Comparison of ENCODE assay signal across 12 cellular contexts in genomic region chr7:117066668-117067067, GRCh38.
DNase-seq lines count a peak whose midpoint lies in the region; ATAC-seq and TF ChIP-seq lines count a peak whose summit lies in the region.
"Had no signal": no experiment of that assay in that cellular context is flagged by ENCODE, and none has a peak within 500 bp of the region (broad histone marks: within the 10 kb centered on the region; RNA-seq: fewer than 3 reads in every experiment).

No MANE protein-coding gene starts in this region.

- ATAC-seq in GM19452 (IDR thresholded peaks at IDR 0.05; ENCODE audit: unreplicated experiment): peak; percentile 49
- peak; percentile 70 for ATAC-seq in HG03378 (IDR thresholded peaks at IDR 0.05; ENCODE audit: unreplicated experiment)
- ATAC-seq in activated CD4-positive, CD25-positive, alpha-beta regulatory T cell treated with anti-CD3 and anti-CD28 coated beads, Interleukin-2, amount 50 U/mL, for 24 hours: no peak
- no peak for ATAC-seq in omental fat pad (ENCODE audit: low FRiP score)
- ATAC-seq in GM21825 (IDR thresholded peaks at IDR 0.05; ENCODE audit: unreplicated experiment): no peak

- H3K36me3 ChIP-seq in BLaER1 (no peaks in the 10 kb centered on the region), uterus (no peaks in the 10 kb centered on the region)
- H3K36me3 ChIP-seq: HAP-1, MG63 had no signal

- no peak overlapping the region for H3K27ac ChIP-seq in BLaER1
- no peak overlapping the region for H3K27ac ChIP-seq in uterus

- no peak overlapping the region for H3K9ac ChIP-seq in BLaER1

- H3K4me3 ChIP-seq in BLaER1 (no peak overlapping the region), uterus (no peak overlapping the region)
- H3K4me3 ChIP-seq: HAP-1, MG63 had no signal

- no peak for TF ChIP-seq POLR2A in uterus (IDR thresholded peaks at IDR 0.05)

- peak; percentile 83 for DNase-seq in SKM-1 treated with dmso at 0.1 percent for 144 hours (lab: John Stamatoyannopoulos, UW; ENCODE audit: unreplicated experiment)
- DNase-seq in omental fat pad (ENCODE audit: low spot score): no peak
- no peak for DNase-seq in uterus
- DNase-seq: activated T-cell treated with anti-CD3 and anti-CD28 coated beads, Interleukin-2, amount 50 U/mL, for 48 hours; effector memory CD4-positive, alpha-beta T cell; MG63 had no signal

- no peak for TF ChIP-seq CTCF in omental fat pad (IDR thresholded peaks at IDR 0.05)
- TF ChIP-seq CTCF in uterus (IDR thresholded peaks at IDR 0.05): no peak

- no peaks in the 10 kb centered on the region for H3K27me3 ChIP-seq in BLaER1
- H3K27me3 ChIP-seq in uterus: no peaks in the 10 kb centered on the region
- H3K27me3 ChIP-seq: MG63 had no signal

- intact Hi-C loops in uterus (cut with DNase I; ENCODE audit: low total_unique reads): no loop called here

- H3K4me1 ChIP-seq in BLaER1 (peaks cover 7% of the 10 kb centered on the region), uterus (peaks cover 0 to 6% of the 10 kb centered on the region in 2 donors)
- H3K4me1 ChIP-seq: HAP-1 had no signal

- H3K9me3 ChIP-seq in BLaER1 (0 out of 2 replicates have a peak, but pooled peaks cover 8% of the 10 kb centered on the region), uterus (no peaks in the 10 kb centered on the region)
- H3K9me3 ChIP-seq: HAP-1, MG63 had no signal

- H3K4me2 ChIP-seq in BLaER1: peak overlapping the region; percentile 14; the same call in 1 of the 2 replicates

- H4K20me1 ChIP-seq in BLaER1: no peaks in the 10 kb centered on the region

Comparison
In these comparisons a context has a peak if more than half of its experiments do, and no peak if none do; other contexts are left out.
1. ATAC-seq: peak in GM19452 (single experiment) and HG03378 (single experiment); none in activated CD4-positive, CD25-positive, alpha-beta regulatory T cell treated with anti-CD3 and anti-CD28 coated beads, Interleukin-2, amount 50 U/mL, for 24 hours (0 of 2), omental fat pad (single experiment) and GM21825 (single experiment).